ENCODE assay signal across 12 cellular contexts in genomic region chr2:12046641-12047040, GRCh38.
DNase-seq lines count a peak whose midpoint lies in the region; ATAC-seq and TF ChIP-seq lines count a peak whose summit lies in the region.
"Had no signal": no experiment of that assay in that cellular context is flagged by ENCODE, and none has a peak within 500 bp of the region (broad histone marks: within the 10 kb centered on the region; RNA-seq: fewer than 3 reads in every experiment).

No MANE protein-coding gene starts in this region.

- H3K9ac ChIP-seq in OCI-LY1 (ENCODE audit: low read length) = peak overlapping the region; percentile 89

- H2AFZ ChIP-seq in OCI-LY1 (ENCODE audit: low read length) (no peak overlapping the region), osteoblast (ENCODE audit: low read length) (no peak overlapping the region)

- peaks cover 92% of the 10 kb centered on the region for H3K4me1 ChIP-seq in OCI-LY1 (ENCODE audit: insufficient read depth, low read length, severe bottlenecking)
- peaks cover 23% of the 10 kb centered on the region for H3K4me1 ChIP-seq in osteoblast (ENCODE audit: insufficient read depth, low read length)

- TF ChIP-seq CTCF in OCI-LY1 (IDR thresholded peaks at IDR 0.05; ENCODE audit: low read length) (no peak), osteoblast (IDR thresholded peaks at IDR 0.05; ENCODE audit: extremely low read depth, low read depth, low read length) (no peak)

- H3K9me2 ChIP-seq in OCI-LY1 (ENCODE audit: low read depth, low read length) = no peaks in the 10 kb centered on the region

- H3K4me2 ChIP-seq in OCI-LY1 (ENCODE audit: low read length) (peak overlapping the region; percentile 72), osteoblast (ENCODE audit: insufficient read depth, low read length) (peak overlapping the region; percentile 47)

- no peaks in the 10 kb centered on the region for H4K20me1 ChIP-seq in OCI-LY1 (ENCODE audit: insufficient read depth, low read length)
- H4K20me1 ChIP-seq in osteoblast (ENCODE audit: insufficient read depth, low read length) = no peaks in the 10 kb centered on the region

- H3K4me3 ChIP-seq in OCI-LY1 (ENCODE audit: low read depth, low read length, poor library complexity, severe bottlenecking) = no peak overlapping the region
- H3K4me3 ChIP-seq in osteoblast (ENCODE audit: insufficient read depth, low read length) = no peak overlapping the region
- H3K4me3 ChIP-seq: cardiac muscle cell had no signal

- H3K36me3 ChIP-seq in OCI-LY1 (ENCODE audit: insufficient read depth, low read length) = peaks cover 8% of the 10 kb centered on the region
- no peaks in the 10 kb centered on the region for H3K36me3 ChIP-seq in osteoblast (ENCODE audit: insufficient read depth, low read length)
- H3K36me3 ChIP-seq: cardiac muscle cell had no signal

- peaks cover 5% of the 10 kb centered on the region; the same call in 1 of the 2 replicates for H3F3A ChIP-seq in OCI-LY1 (ENCODE audit: insufficient read depth, low read length)

- H3K27ac ChIP-seq in OCI-LY1 (ENCODE audit: low read depth, low read length, poor library complexity, severe bottlenecking) (peak overlapping the region; percentile 99), osteoblast (ENCODE audit: low read depth, low read length) (no peak overlapping the region)
- H3K27ac ChIP-seq: cardiac muscle cell had no signal

- H3K79me2 ChIP-seq in OCI-LY1 (ENCODE audit: insufficient read depth, low read length) (no peaks in the 10 kb centered on the region), osteoblast (ENCODE audit: insufficient read depth, low read length) (no peaks in the 10 kb centered on the region)

- ATAC-seq in HG02588 (IDR thresholded peaks at IDR 0.05; ENCODE audit: unreplicated experiment) (no peak), HG03460 (IDR thresholded peaks at IDR 0.05; ENCODE audit: unreplicated experiment) (no peak), esophagus mucosa (no peak)

- H3K9me3 ChIP-seq in OCI-LY1 (ENCODE audit: low read length) (no peaks in the 10 kb centered on the region), osteoblast (ENCODE audit: low read depth, low read length) (no peaks in the 10 kb centered on the region)

- DNase-seq in EH (ENCODE audit: low read depth) (peak; percentile 84), epidermal melanocyte (ENCODE audit: insufficient read length, low spot score) (peak; percentile 63), osteoblast (ENCODE audit: insufficient read length, low spot score, missing footprints) (no peak), hypothalamus (lab: John Stamatoyannopoulos, UW) (no peak)
- DNase-seq: erythroblast, kidney, SHP77 had no signal

- H3K27me3 ChIP-seq in OCI-LY1 (ENCODE audit: insufficient read depth, low read length) (no peaks in the 10 kb centered on the region), osteoblast (ENCODE audit: insufficient read depth, low read length) (no peaks in the 10 kb centered on the region)
- H3K27me3 ChIP-seq: cardiac muscle cell had no signal

Comparison
In these comparisons a context has a peak if more than half of its experiments do, and no peak if none do; other contexts are left out.
1. DNase-seq: peak in EH (single experiment) and epidermal melanocyte (single experiment); none in osteoblast (single experiment) and hypothalamus (0 of 51).